ENCODE assay signal across 8 cellular contexts in genomic region chr7:128425851-128426250, GRCh38. TPM values are rescaled to one million over a fixed set of nuclear protein-coding genes. Genes with fewer than 3 reads are reported as not detected.
A peak's percentile ranks its signal among the peaks of the same experiment; 100 is the strongest.
DNase-seq lines count a peak whose midpoint lies in the region; ATAC-seq, FAIRE-seq and TF ChIP-seq lines count a peak whose summit lies in the region.

No MANE protein-coding gene starts in this region.

- H3K27me3 ChIP-seq in endothelial cell of umbilical vein (ENCODE audit: control insufficient read depth in 2 of 2, insufficient read depth in 2 of 2, low read length in 2 of 2), result no peaks in the 10 kb centered on the region

- BruUV-seq in endothelial cell of umbilical vein (replicated peaks; lab: Mats Ljungman, UMichigan), result no TSS peak

- no peaks in the 10 kb centered on the region for H3K9me3 ChIP-seq in endothelial cell of umbilical vein (replicated peaks; ENCODE audit: control insufficient read depth, insufficient read depth, low read length)

- H3K4me1 Mint-ChIP-seq in naive B cell, result no peaks in the 10 kb centered on the region

- no peak overlapping the region for H2AFZ ChIP-seq in endothelial cell of umbilical vein (ENCODE audit: low read depth, low read length)

- H4K20me1 ChIP-seq in endothelial cell of umbilical vein (replicated peaks; ENCODE audit: control insufficient read depth, extremely low read depth, insufficient read depth, low read length), result no peaks in the 10 kb centered on the region

- H3K36me3 Mint-ChIP-seq in naive B cell, result no peaks in the 10 kb centered on the region

- H3K9me3 Mint-ChIP-seq in naive B cell, result no peaks in the 10 kb centered on the region

- H3K4me3 ChIP-seq in endothelial cell of umbilical vein (replicated peaks in 1 of 3; ENCODE audit: insufficient read depth in 1 of 3, low read depth in 1 of 3, low read length in 3 of 3), result no peak overlapping the region

- intact Hi-C loops in endothelial cell of umbilical vein (cut with micrococcal nuclease), result loop anchor here (1.0 to 5.0 kb wide), 4 partner anchors 21 to 456 kb away; no protein-coding TSS in a partner anchor

- H3K9me1 ChIP-seq in endothelial cell of umbilical vein (replicated peaks; ENCODE audit: control insufficient read depth, extremely low read depth, insufficient read depth, low read length), result no peaks in the 10 kb centered on the region

- no peaks in the 10 kb centered on the region for H3K36me3 ChIP-seq in endothelial cell of umbilical vein (ENCODE audit: control insufficient read depth in 2 of 2, extremely low read depth in 1 of 2, insufficient read depth in 2 of 2, low read length in 2 of 2)

- H3K27ac ChIP-seq in endothelial cell of umbilical vein (ENCODE audit: insufficient read depth, low read depth, low read length), result no peak overlapping the region

- CTCF ChIA-PET in endothelial cell of umbilical vein (lab: Charles Lee), result interaction anchor here (1.5 to 20.8 kb wide), 17 partner anchors 9 to 457 kb away, joined by 4 to 632 read pairs (median 18); partner anchors contain the start of genes HILPDA, IMPDH1 and RBM28

- no peaks in the 10 kb centered on the region for H3K79me2 ChIP-seq in endothelial cell of umbilical vein (ENCODE audit: control insufficient read depth, insufficient read depth, low read length)

- POLR2A ChIA-PET in endothelial cell of umbilical vein (lab: Charles Lee), result interaction anchor here (2.4 kb wide), 1 partner anchor 35 kb away, joined by 6 read pairs; no protein-coding TSS in a partner anchor

- no peak overlapping the region for H3K9ac ChIP-seq in endothelial cell of umbilical vein (replicated peaks; ENCODE audit: extremely low read depth, insufficient read depth, low read length)

- no peak overlapping the region for H3K4me2 ChIP-seq in endothelial cell of umbilical vein (ENCODE audit: insufficient read depth, low read length)

- H3K4me3 Mint-ChIP-seq in naive B cell, result no peak overlapping the region

- TF ChIP-seq POLR2A in endothelial cell of umbilical vein (IDR thresholded peaks at IDR 0.05; ENCODE audit: low read depth, low read length), result no peak

- peak; percentile 91 for FAIRE-seq in endothelial cell of umbilical vein (lab: Jason Lieb, UNC)

- no peak for DNase-seq in AG09319 (ENCODE audit: extremely low read depth, low read depth)
- DNase-seq in NCI-H82 treated with DMSO at 0.1 percent for 48 hours (lab: John Stamatoyannopoulos, UW; ENCODE audit: unreplicated experiment), result peak; percentile 45
- DNase-seq in activated CD8-positive, alpha-beta memory T cell treated with anti-CD3 and anti-CD28 coated beads for 24 hours, result peak; percentile 91
- peak; percentile 69 for DNase-seq in endothelial cell of umbilical vein (ENCODE audit: low read depth, low spot score)
- DNase-seq in naive B cell, result peak; percentile 58
- DNase-seq in stimulated activated naive CD4-positive, alpha-beta T cell (lab: John Stamatoyannopoulos, UW), result peak; percentile 13 to 81 (median 70)

- TF ChIP-seq CTCF in AG09319 (IDR thresholded peaks at IDR 0.05; ENCODE audit: low read depth, low read length) (peak; percentile 95), endothelial cell of umbilical vein (IDR thresholded peaks at IDR 0.05; ENCODE audit: extremely low read depth in 1 of 2, insufficient read depth in 1 of 2, low read depth in 1 of 2, low read length in 2 of 2) (peak; percentile 87 to 93)

- H3K27ac Mint-ChIP-seq in naive B cell, result no peak overlapping the region

- peak; percentile 61 for ATAC-seq in GM21576 (IDR thresholded peaks at IDR 0.05; ENCODE audit: unreplicated experiment)
- peak; percentile 28 to 75 for ATAC-seq in naive B cell (ENCODE audit: low read depth in 2 of 2)
- no peak for ATAC-seq in GM21723 (IDR thresholded peaks at IDR 0.05; ENCODE audit: unreplicated experiment)

- H3K4me1 ChIP-seq in endothelial cell of umbilical vein (ENCODE audit: control insufficient read depth, extremely low read depth, insufficient read depth, low read length), result no peaks in the 10 kb centered on the region

- H3K27me3 Mint-ChIP-seq in naive B cell, result peaks cover 0 to 8% (median 6%) of the 10 kb centered on the region in 3 donors

- dilution Hi-C loops in endothelial cell of umbilical vein (cut with MboI; ENCODE audit: extremely low pct_ligation_motif_present, low sequenced_read_pairs), result no loop called here

TF ChIP-seq in endothelial cell of umbilical vein, 7 proteins besides CTCF, POLR2A, EP300 and RAD21:
- TF ChIP-seq MYC (IDR thresholded peaks at IDR 0.05; ENCODE audit: low read depth, low read length), result no peak
TF ChIP-seq in endothelial cell of umbilical vein: peak in this region for 0.

RNA-seq across cellular contexts. Expression of gene IMPDH1, which starts 16.1 kb away (rescaled TPM):
- 91.7 and 97.9 TPM in 2 replicates for total RNA-seq in endothelial cell of umbilical vein
- polyA plus RNA-seq in endothelial cell of umbilical vein, result 78.8 and 87.3 TPM in 2 replicates
- 63.5 and 69.3 TPM in 2 replicates for polyA plus RNA-seq in endothelial cell of umbilical vein (2011; cell fraction: cytosol; rRNA removed)
- polyA plus RNA-seq in endothelial cell of umbilical vein (2011; cell fraction: nucleus; rRNA removed), result 87.0 and 95.4 TPM in 2 replicates
- 68.1 and 72.5 TPM in 2 replicates for polyA plus RNA-seq in endothelial cell of umbilical vein (2012)
- polyA minus RNA-seq in endothelial cell of umbilical vein, result 94.3 and 126 TPM in 2 replicates
- 59.1 TPM for polyA minus RNA-seq in endothelial cell of umbilical vein (2011; cell fraction: cytosol; rRNA and poly(A)+ RNA removed)
- polyA minus RNA-seq in endothelial cell of umbilical vein (2011; cell fraction: nucleus; rRNA and poly(A)+ RNA removed), result 37.9 and 42.1 TPM in 2 replicates
- 10 to 100 TPM; 24.6 to 39.6 (median 26.8) TPM for polyA plus RNA-seq in naive B cell (ENCODE audit: low read depth in 6 of 6)

RNA-seq across cellular contexts. Expression of gene HILPDA, which starts 29.8 kb away (rescaled TPM):
- total RNA-seq in endothelial cell of umbilical vein, result 14.1 and 14.4 TPM in 2 replicates
- polyA plus RNA-seq in endothelial cell of umbilical vein (18.8 and 21.7 TPM in 2 replicates), naive B cell (ENCODE audit: low read depth in 6 of 6) (10 to 100 TPM; 11.2 to 20.3 (median 13.1) TPM)
- 16.9 and 17.7 TPM in 2 replicates for polyA plus RNA-seq in endothelial cell of umbilical vein (2011; cell fraction: cytosol; rRNA removed)
- 14.6 and 16.2 TPM in 2 replicates for polyA plus RNA-seq in endothelial cell of umbilical vein (2011; cell fraction: nucleus; rRNA removed)
- polyA plus RNA-seq in endothelial cell of umbilical vein (2012), result 8.3 and 12.2 TPM in 2 replicates
- polyA minus RNA-seq in endothelial cell of umbilical vein, result 12.3 and 12.7 TPM in 2 replicates
- polyA minus RNA-seq in endothelial cell of umbilical vein (2011; cell fraction: cytosol; rRNA and poly(A)+ RNA removed), result 12.8 TPM
- polyA minus RNA-seq in endothelial cell of umbilical vein (2011; cell fraction: nucleus; rRNA and poly(A)+ RNA removed), result 6.7 and 15.3 TPM in 2 replicates

RNA-seq across cellular contexts. Expression of gene METTL2B, which starts 50.7 kb away (rescaled TPM):
- 30.0 and 35.6 TPM in 2 replicates for total RNA-seq in endothelial cell of umbilical vein
- 14.2 and 15.9 TPM in 2 replicates for polyA plus RNA-seq in endothelial cell of umbilical vein
- 15.4 and 16.4 TPM in 2 replicates for polyA plus RNA-seq in endothelial cell of umbilical vein (2011; cell fraction: cytosol; rRNA removed)
- polyA plus RNA-seq in endothelial cell of umbilical vein (2011; cell fraction: nucleus; rRNA removed), result 22.3 and 22.6 TPM in 2 replicates
- 19.3 and 22.0 TPM in 2 replicates for polyA plus RNA-seq in endothelial cell of umbilical vein (2012)
- polyA minus RNA-seq in endothelial cell of umbilical vein, result 27.6 and 28.9 TPM in 2 replicates
- 31.9 TPM for polyA minus RNA-seq in endothelial cell of umbilical vein (2011; cell fraction: cytosol; rRNA and poly(A)+ RNA removed)
- 36.0 and 38.5 TPM in 2 replicates for polyA minus RNA-seq in endothelial cell of umbilical vein (2011; cell fraction: nucleus; rRNA and poly(A)+ RNA removed)
- 10 to 100 TPM in 5 of 6 donors, 1 to 10 TPM in 1; 7.8 to 25.4 (median 13.2) TPM for polyA plus RNA-seq in naive B cell (ENCODE audit: low read depth in 6 of 6)
